In genomic region chr20:32729334-32729733, GRCh38 we compare ENCODE assay signal across 6 cellular contexts. TPM values are rescaled to one million over a fixed set of nuclear protein-coding genes. Genes with fewer than 3 reads are reported as not detected.
"Had no signal": no experiment of that assay in that cellular context is flagged by ENCODE, and none has a peak within 500 bp of the region (broad histone marks: within the 10 kb centered on the region; RNA-seq: fewer than 3 reads in every experiment).

No MANE protein-coding gene starts in this region.

RNA-seq across cellular contexts. Expression of gene C20orf203, which starts 55.6 kb away (rescaled TPM):
- total RNA-seq: activated B cell treated with CpG ODN at 0.5 μM for 24 hours; activated CD8-positive, alpha-beta memory T cell treated with anti-CD3 and anti-CD28 coated beads for 36 hours; activated T-cell treated with anti-CD3 and anti-CD28 coated beads, Interleukin-2, amount 50 U/mL, for 4 hours; activated T-helper 1 cell treated with anti-CD3 and anti-CD28 coated beads, Interleukin-12 subunit alpha, Interleukin-12 subunit beta, Interleukin-2, Interleukin-4 antibody, amounts not matched to agents 30 ng/mL and 10 ng/mL and 1 ng/mL, durations not matched to agents 14 hours and 24 hours and 36 hours; astrocyte; cardiac septum had no signal
